Comparison of ENCODE assay signal across 17 cellular contexts in the genomic region with DNA sequence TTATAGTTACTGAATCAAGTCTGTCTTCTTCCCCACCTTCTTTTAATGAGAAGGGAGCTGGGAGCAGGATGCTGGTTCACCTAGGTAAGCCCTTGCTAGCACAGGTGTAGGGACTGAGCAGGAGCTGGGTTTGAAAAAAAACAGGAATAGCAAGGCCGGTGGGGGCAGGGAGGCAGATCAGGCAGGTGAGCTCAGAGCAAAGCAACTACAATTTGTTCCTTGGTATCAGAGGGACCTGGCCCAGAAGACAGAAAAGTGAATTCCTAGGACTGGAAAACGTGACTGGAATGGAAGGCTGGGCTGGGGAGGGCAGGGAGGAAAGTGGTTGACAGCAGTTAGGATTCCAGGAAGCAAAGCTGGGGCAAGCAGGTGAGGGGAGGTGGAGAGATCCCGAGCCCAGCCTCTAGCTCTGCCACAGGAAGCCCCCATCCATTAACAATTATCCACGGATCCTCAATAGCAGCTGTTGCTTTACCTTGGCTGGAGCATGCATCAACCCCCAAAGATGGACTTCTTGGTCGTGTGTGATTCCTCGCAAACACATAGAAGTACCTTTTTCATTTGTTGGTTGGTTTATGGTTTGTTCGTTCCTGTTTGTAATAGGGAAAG.
DNase-seq lines count a peak whose midpoint lies in the region; ATAC-seq lines count a peak whose summit lies in the region.
"Had no signal": no experiment of that assay in that cellular context is flagged by ENCODE, and none has a peak within 500 bp of the region (broad histone marks: within the 10 kb centered on the region; RNA-seq: fewer than 3 reads in every experiment).

No MANE protein-coding gene starts in this region.

- peaks cover 20% of the 10 kb centered on the region for H3K27me3 Mint-ChIP-seq in stimulated activated naive CD8-positive, alpha-beta T cell treated with anti-CD3 and anti-CD28 coated beads, Interleukin-15, amount 100 ng/mL, for 72 hours

- no peak overlapping the region for H3K4me3 Mint-ChIP-seq in stimulated activated naive CD8-positive, alpha-beta T cell treated with anti-CD3 and anti-CD28 coated beads, Interleukin-15, amount 100 ng/mL, for 72 hours
- H3K4me3 Mint-ChIP-seq: B cell; CD4-positive, alpha-beta T cell; HFFc6 had no signal

- H3K4me1 Mint-ChIP-seq in stimulated activated naive CD8-positive, alpha-beta T cell treated with anti-CD3 and anti-CD28 coated beads, Interleukin-15, amount 100 ng/mL, for 72 hours: no peaks in the 10 kb centered on the region
- H3K4me1 Mint-ChIP-seq: B cell had no signal

- H3K27ac Mint-ChIP-seq in stimulated activated naive CD8-positive, alpha-beta T cell treated with anti-CD3 and anti-CD28 coated beads, Interleukin-15, amount 100 ng/mL, for 72 hours: no peak overlapping the region
- H3K27ac Mint-ChIP-seq: B cell; CD4-positive, alpha-beta T cell; HFFc6 had no signal

- DNase-seq in DMS53 treated with DMSO at 0.1 percent for 48 hours (lab: John Stamatoyannopoulos, UW; ENCODE audit: unreplicated experiment) (peak; percentile 10), NCI-H1105 (lab: John Stamatoyannopoulos, UW) (peak; percentile 19), NCI-H69 (lab: John Stamatoyannopoulos, UW) (peak; percentile 65), iPS-NIHi11 (ENCODE audit: low spot score) (peak; percentile 17), OCI-M1 (lab: John Stamatoyannopoulos, UW) (no peak), cerebellar cortex (ENCODE audit: low spot score) (no peak), CD1c-positive myeloid dendritic cell (ENCODE audit: extremely low spot score) (no peak)
- no peak for DNase-seq in stimulated activated naive CD8-positive, alpha-beta T cell treated with anti-CD3 and anti-CD28 coated beads, Interleukin-15, amount 100 ng/mL, for 72 hours
- DNase-seq: Calu3; CD4-positive, alpha-beta T cell; HFFc6; KBM-7; NCI-H1694 treated with DMSO at 0.1 percent for 48 hours; NCI-H524 treated with DMSO at 0.1 percent for 48 hours; PC-3; T-helper 2 cell had no signal

- H3K9me3 Mint-ChIP-seq in stimulated activated naive CD8-positive, alpha-beta T cell treated with anti-CD3 and anti-CD28 coated beads, Interleukin-15, amount 100 ng/mL, for 72 hours: no peaks in the 10 kb centered on the region
- H3K9me3 Mint-ChIP-seq: CD4-positive, alpha-beta T cell; HFFc6 had no signal

- ATAC-seq in stimulated activated naive CD8-positive, alpha-beta T cell treated with anti-CD3 and anti-CD28 coated beads, Interleukin-15, amount 100 ng/mL, for 72 hours: no peak
- ATAC-seq: PC-3 had no signal

Comparison
In these comparisons a context has a peak if more than half of its experiments do, and no peak if none do; other contexts are left out.
1. DNase-seq: peak in DMS53 treated with DMSO at 0.1 percent for 48 hours (single experiment), NCI-H1105 (single experiment), NCI-H69 (single experiment) and iPS-NIHi11 (single experiment); none in stimulated activated naive CD8-positive, alpha-beta T cell treated with anti-CD3 and anti-CD28 coated beads, Interleukin-15, amount 100 ng/mL, for 72 hours (0 of 2), OCI-M1 (single experiment), cerebellar cortex (single experiment) and CD1c-positive myeloid dendritic cell (single experiment).